29 cellular contexts compared by ENCODE assay signal in genomic region chr1:225697437-225697836, GRCh38. TPM values are rescaled to one million over a fixed set of nuclear protein-coding genes. Genes with fewer than 3 reads are reported as not detected.
A peak's percentile ranks its signal among the peaks of the same experiment; 100 is the strongest.
DNase-seq lines count a peak whose midpoint lies in the region; ATAC-seq, FAIRE-seq and TF ChIP-seq lines count a peak whose summit lies in the region.
"Had no signal": no experiment of that assay in that cellular context is flagged by ENCODE, and none has a peak within 500 bp of the region (broad histone marks: within the 10 kb centered on the region; RNA-seq: fewer than 3 reads in every experiment).

No MANE protein-coding gene starts in this region.

- peaks cover 45% of the 10 kb centered on the region for H3K4me1 Mint-ChIP-seq in astrocyte (ENCODE audit: low read depth, unreplicated experiment)
- peaks cover 35% of the 10 kb centered on the region for H3K4me1 Mint-ChIP-seq in neural progenitor cell
- H3K4me1 Mint-ChIP-seq: activated B cell treated with CpG ODN at 0.5 μM for 24 hours had no signal

- H3F3A ChIP-seq in neural progenitor cell (ENCODE audit: low read depth): no peaks in the 10 kb centered on the region

- H4K20me1 ChIP-seq in astrocyte (ENCODE audit: insufficient read depth, low read length) (no peaks in the 10 kb centered on the region), neural progenitor cell (ENCODE audit: low read depth) (no peaks in the 10 kb centered on the region)
- H4K20me1 ChIP-seq: BLaER1 treated with 17β-estradiol and CSF1 and Interleukin-3, amounts not matched to agents 10 nM and 100 nM had no signal

- H3K9me3 Mint-ChIP-seq in astrocyte (ENCODE audit: unreplicated experiment) (peaks cover 3% of the 10 kb centered on the region), neural progenitor cell (peaks cover 4% of the 10 kb centered on the region)
- H3K9me3 Mint-ChIP-seq: activated T-cell treated with anti-CD3 and anti-CD28 coated beads, Interleukin-2, amount 50 U/mL, for 72 hours had no signal

- H3K4me3 ChIP-seq in astrocyte (ENCODE audit: insufficient read depth, low read depth, low read length) (no peak overlapping the region), heart right ventricle (no peak overlapping the region), neural progenitor cell (no peak overlapping the region), transverse colon (no peak overlapping the region), right lobe of liver (no peak overlapping the region)
- H3K4me3 ChIP-seq: BLaER1 treated with 17β-estradiol and CSF1 and Interleukin-3, amounts not matched to agents 10 nM and 100 nM; MG63; spleen had no signal

- TF ChIP-seq EP300 in transverse colon (IDR thresholded peaks at IDR 0.05; ENCODE audit: low read depth): no peak

- DNase-seq in astrocyte (ENCODE audit: low read depth) (no peak), heart right ventricle (peak; percentile 23 to 47), neural progenitor cell (ENCODE audit: low spot score) (no peak), transverse colon (no peak), right lobe of liver (no peak), mesenteric fat pad (ENCODE audit: low spot score) (no peak)
- no peak for DNase-seq in activated effector memory CD4-positive, alpha-beta T cell treated with Interleukin-2 at 50 U/mL for 16 hours
- DNase-seq: activated B cell treated with CpG ODN at 0.5 μM for 24 hours; activated naive CD4-positive, alpha-beta T cell treated with anti-CD3 and anti-CD28 coated beads, Interleukin-2, amount 50 U/mL, for 16 hours; activated T-cell treated with anti-CD3 and anti-CD28 coated beads, Interleukin-2, amount 50 U/mL, for 72 hours; amniotic stem cell; caudate nucleus; dermis blood vessel endothelial cell; HCEC 1CT; KBM-7; kidney; mammary epithelial cell; MG63; NCI-H1417; NCI-H2081; NCI-H226; NCI-H748 treated with DMSO at 0.1 percent for 48 hours; spleen; T-helper 1 cell had no signal

- no peak overlapping the region for H3K4me2 ChIP-seq in astrocyte (ENCODE audit: low read length)
- no peak overlapping the region for H3K4me2 ChIP-seq in neural progenitor cell
- H3K4me2 ChIP-seq: BLaER1 treated with 17β-estradiol and CSF1 and Interleukin-3, amounts not matched to agents 10 nM and 100 nM had no signal

- no peak overlapping the region for H3K9ac ChIP-seq in astrocyte (ENCODE audit: low read length)
- no peak overlapping the region for H3K9ac ChIP-seq in neural progenitor cell
- H3K9ac ChIP-seq: BLaER1 treated with 17β-estradiol and CSF1 and Interleukin-3, amounts not matched to agents 10 nM and 100 nM had no signal

- H3K36me3 ChIP-seq in astrocyte (ENCODE audit: insufficient read depth, low read length): no peaks in the 10 kb centered on the region
- H3K36me3 ChIP-seq in heart right ventricle: no peaks in the 10 kb centered on the region
- no peaks in the 10 kb centered on the region for H3K36me3 ChIP-seq in neural progenitor cell
- H3K36me3 ChIP-seq in transverse colon: no peaks in the 10 kb centered on the region
- H3K36me3 ChIP-seq in right lobe of liver: no peaks in the 10 kb centered on the region
- H3K36me3 ChIP-seq: BLaER1 treated with 17β-estradiol and CSF1 and Interleukin-3, amounts not matched to agents 10 nM and 100 nM; MG63; neutrophil; spleen had no signal

- peaks cover 9% of the 10 kb centered on the region for H3K79me2 ChIP-seq in astrocyte (ENCODE audit: insufficient read depth, low read length)
- H3K79me2 ChIP-seq in neural progenitor cell (ENCODE audit: low read depth): no peaks in the 10 kb centered on the region

- H3K27ac Mint-ChIP-seq in astrocyte (ENCODE audit: unreplicated experiment): peak overlapping the region; percentile 84
- H3K27ac Mint-ChIP-seq in neural progenitor cell: peak overlapping the region; percentile 18
- H3K27ac Mint-ChIP-seq: activated B cell treated with CpG ODN at 0.5 μM for 24 hours; activated T-cell treated with anti-CD3 and anti-CD28 coated beads, Interleukin-2, amount 50 U/mL, for 72 hours had no signal

- TF ChIP-seq POLR2A in transverse colon (IDR thresholded peaks at IDR 0.05) (no peak), right lobe of liver (IDR thresholded peaks at IDR 0.05) (no peak)

- 53 to 58% methylated on average over 4 of the region's 4 CpGs for WGBS in heart right ventricle, 2 donors
- 57 to 64% methylated on average over 4 of the region's 4 CpGs for WGBS in transverse colon (ENCODE audit: low coverage in 1 of 2), 2 donors
- 46% methylated on average over 2 of the region's 4 CpGs for WGBS in right lobe of liver (ENCODE audit: insufficient coverage, low coverage, low lambda C conversion rate, missing lambda C conversion rate)

- H3K27ac ChIP-seq in astrocyte (ENCODE audit: low read depth, low read length): no peak overlapping the region
- peak overlapping the region in 4 of 10 donors; percentile 13 to 52 (median 18) for H3K27ac ChIP-seq in heart right ventricle
- no peak overlapping the region for H3K27ac ChIP-seq in neural progenitor cell
- peak overlapping the region in 3 of 4 donors; percentile 10 to 23 (median 10) for H3K27ac ChIP-seq in transverse colon
- H3K27ac ChIP-seq in right lobe of liver: no peak overlapping the region
- H3K27ac ChIP-seq: BLaER1 treated with 17β-estradiol and CSF1 and Interleukin-3, amounts not matched to agents 10 nM and 100 nM; neutrophil; spleen had no signal

- no peak overlapping the region for H3K4me3 Mint-ChIP-seq in astrocyte (ENCODE audit: unreplicated experiment)
- no peak overlapping the region for H3K4me3 Mint-ChIP-seq in neural progenitor cell
- H3K4me3 Mint-ChIP-seq: activated B cell treated with CpG ODN at 0.5 μM for 24 hours; activated T-cell treated with anti-CD3 and anti-CD28 coated beads, Interleukin-2, amount 50 U/mL, for 72 hours had no signal

- H2AFZ ChIP-seq in astrocyte (ENCODE audit: low read depth, low read length) (no peak overlapping the region), neural progenitor cell (replicated peaks) (no peak overlapping the region)

- intact Hi-C loops in heart right ventricle (cut with DNase I) (loop anchor here in 1 of 10 donors (5.0 kb wide), 2 partner anchors 40 to 75 kb away; no protein-coding TSS in a partner anchor), transverse colon (cut with DNase I; ENCODE audit: low total_unique reads) (no loop called here), right lobe of liver (cut with DNase I) (no loop called here)

- no peak for FAIRE-seq in astrocyte (lab: Jason Lieb, UNC)
- FAIRE-seq: endothelial cell of umbilical vein, GM19239, kidney had no signal

- no peaks in the 10 kb centered on the region for H3K9me3 ChIP-seq in astrocyte (ENCODE audit: insufficient read depth, low read depth, low read length)
- no peaks in the 10 kb centered on the region for H3K9me3 ChIP-seq in heart right ventricle
- no peaks in the 10 kb centered on the region for H3K9me3 ChIP-seq in neural progenitor cell (ENCODE audit: low read depth)
- H3K9me3 ChIP-seq in transverse colon: no peaks in the 10 kb centered on the region
- no peaks in the 10 kb centered on the region for H3K9me3 ChIP-seq in right lobe of liver
- H3K9me3 ChIP-seq: MG63, neutrophil, spleen had no signal

- in situ Hi-C loops in transverse colon (cut with MboI; ENCODE audit: low pct_ligation_motif_present in 1 of 4, low pct_unique_long_range_greater_than_20kb in 1 of 4, low sequenced_read_pairs in 3 of 4): no loop called here

- no peaks in the 10 kb centered on the region for H3K27me3 ChIP-seq in astrocyte (ENCODE audit: insufficient read depth, low read length)
- no peaks in the 10 kb centered on the region for H3K27me3 ChIP-seq in heart right ventricle
- no peaks in the 10 kb centered on the region for H3K27me3 ChIP-seq in neural progenitor cell
- no peaks in the 10 kb centered on the region for H3K27me3 ChIP-seq in transverse colon
- no peaks in the 10 kb centered on the region for H3K27me3 ChIP-seq in right lobe of liver
- H3K27me3 ChIP-seq: BLaER1 treated with 17β-estradiol and CSF1 and Interleukin-3, amounts not matched to agents 10 nM and 100 nM; MG63; neutrophil; spleen had no signal

- H3K36me3 Mint-ChIP-seq in astrocyte (ENCODE audit: low read depth, unreplicated experiment) (peaks cover 1% of the 10 kb centered on the region), neural progenitor cell (no peaks in the 10 kb centered on the region)

- TF ChIP-seq CTCF in astrocyte (IDR thresholded peaks at IDR 0.05; ENCODE audit: insufficient read depth, low read depth, low read length) (no peak), heart right ventricle (IDR thresholded peaks at IDR 0.05) (no peak), neural progenitor cell (IDR thresholded peaks at IDR 0.05) (no peak), transverse colon (IDR thresholded peaks at IDR 0.05) (no peak), right lobe of liver (IDR thresholded peaks at IDR 0.05) (no peak)

- ATAC-seq in heart right ventricle (peak in 3 of 8 donors; percentile 25 to 38 (median 29)), GM21367 (IDR thresholded peaks at IDR 0.05; ENCODE audit: unreplicated experiment) (no peak), right lobe of liver (no peak)
- ATAC-seq: activated T-cell treated with anti-CD3 and anti-CD28 coated beads, Interleukin-2, amount 50 U/mL, for 72 hours had no signal

- H3K4me1 ChIP-seq in astrocyte (ENCODE audit: insufficient read depth, low read length) (peaks cover 35% of the 10 kb centered on the region), heart right ventricle (peaks cover 14 to 66% (median 51%) of the 10 kb centered on the region in 9 donors), neural progenitor cell (no peaks in the 10 kb centered on the region), transverse colon (peaks cover 0 to 29% (median 6%) of the 10 kb centered on the region in 4 donors), right lobe of liver (peaks cover 0 to 38% (median 21%) of the 10 kb centered on the region in 4 donors)

- H3K27me3 Mint-ChIP-seq in astrocyte (ENCODE audit: low read depth, unreplicated experiment): no peaks in the 10 kb centered on the region
- H3K27me3 Mint-ChIP-seq in neural progenitor cell (ENCODE audit: insufficient read depth, low read depth): no peaks in the 10 kb centered on the region

RNA-seq across cellular contexts. Expression of gene ENAH, which starts 44.5 kb away (rescaled TPM):
- total RNA-seq in astrocyte (749 and 829 TPM in 2 replicates), heart right ventricle (100 to 1,000 TPM in 6 of 10 donors, 10 to 100 TPM in 4; 63.3 to 201 (median 115) TPM), neural progenitor cell (ENCODE audit: low replicate concordance) (230 and 346 TPM in 2 replicates), transverse colon (100 to 1,000 TPM in 1 of 4 donors, 10 to 100 TPM in 3; 14.7 to 140 (median 33.9) TPM), right lobe of liver (10 to 100 TPM in 5 of 6 experiments, 1 to 10 TPM in 1; 9.0 to 33.2 (median 20.8) TPM), mesenteric fat pad (51.9 TPM)
- polyA plus RNA-seq in heart right ventricle: 10 to 100 TPM; 12.4 to 16.4 TPM

Comparison
In these comparisons a context has a peak if more than half of its experiments do, and no peak if none do; other contexts are left out.
1. DNase-seq: peak in heart right ventricle (2 of 2); none in astrocyte (single experiment), neural progenitor cell (single experiment), transverse colon (single experiment), right lobe of liver (0 of 3), mesenteric fat pad (single experiment) and activated effector memory CD4-positive, alpha-beta T cell treated with Interleukin-2 at 50 U/mL for 16 hours (single experiment).
2. H3K27ac ChIP-seq: peak in transverse colon (3 of 4); none in astrocyte (single experiment), neural progenitor cell (single experiment) and right lobe of liver (0 of 3).